In genomic region chr1:156910309-156910782, GRCh38 we compare ENCODE assay signal across 9 cellular contexts. TPM values are rescaled to one million over a fixed set of nuclear protein-coding genes. Genes with fewer than 3 reads are reported as not detected.
DNase-seq lines count a peak whose midpoint lies in the region; ATAC-seq, FAIRE-seq and TF ChIP-seq lines count a peak whose summit lies in the region.
"Had no signal": no experiment of that assay in that cellular context is flagged by ENCODE, and none has a peak within 500 bp of the region (broad histone marks: within the 10 kb centered on the region; RNA-seq: fewer than 3 reads in every experiment).

No MANE protein-coding gene starts in this region.

- peak; percentile 49 to 64 for TF ChIP-seq RAD21 in K562 (CRISPR knock-in tag; conservative IDR thresholded peaks at IDR 0.05 in 1 of 2, IDR thresholded peaks at IDR 0.05 in 1 of 2)

- no peaks in the 10 kb centered on the region for H4K20me1 ChIP-seq in K562 (replicated peaks; ENCODE audit: control insufficient read depth, insufficient read depth, low read length)

- peaks cover 52 to 73% of the 10 kb centered on the region in 2 experiments for H3K4me1 ChIP-seq in K562 (replicated peaks in 1 of 2; ENCODE audit: control insufficient read depth in 2 of 2, insufficient read depth in 2 of 2, low read length in 2 of 2)
- H3K4me1 ChIP-seq in right lobe of liver = no peaks in the 10 kb centered on the region
- H3K4me1 ChIP-seq in stomach = peaks cover 0 to 32% (median 23%) of the 10 kb centered on the region in 4 donors

- peaks cover 23% of the 10 kb centered on the region for H3K79me2 ChIP-seq in K562 (ENCODE audit: control insufficient read depth, insufficient read depth, low read length)

- intact Hi-C loops in K562 (cut with micrococcal nuclease) (loop anchor here (1.0 kb wide), 1 partner anchor 10 kb away; the partner anchor contains the start of gene LRRC71), right lobe of liver (cut with DNase I) (no loop called here), stomach (cut with DNase I; ENCODE audit: low total_unique reads) (no loop called here)

- peak; percentile 49 for ATAC-seq in K562
- peak; percentile 47 to 60 (median 54) for ATAC-seq in right lobe of liver

- peak; percentile 72 to 82 (median 76) for TF ChIP-seq CTCF in K562 (IDR thresholded peaks at IDR 0.05 in 2 of 3, conservative IDR thresholded peaks at IDR 0.05 in 1 of 3; ENCODE audit: insufficient read depth in 2 of 3, low read depth in 1 of 3, low read length in 3 of 3)
- TF ChIP-seq CTCF in right lobe of liver (IDR thresholded peaks at IDR 0.05) = peak; percentile 48 to 86 (median 80)
- TF ChIP-seq CTCF in stomach (IDR thresholded peaks at IDR 0.05) = peak in 5 of 7 experiments; percentile 24 to 83 (median 81)

- DNase-seq in AG08396 (ENCODE audit: low spot score) (peak; percentile 65), GM18507 (ENCODE audit: extremely low spot score, insufficient read length, low read depth) (peak; percentile 49), T-helper 1 cell (peak; percentile 39 to 53 (median 46)), K562 (ENCODE audit: extremely low read depth in 1 of 4, low spot score in 3 of 4) (peak; percentile 79 to 89 (median 86)), right lobe of liver (peak in 2 of 3 donors; percentile 47 to 60), stomach (peak; percentile 54), SIG-M5 treated with dmso at 0.1 percent for 504 hours (lab: John Stamatoyannopoulos, UW; ENCODE audit: unreplicated experiment) (no peak), NCI-H2029 treated with DMSO at 0.1 percent for 48 hours (lab: John Stamatoyannopoulos, UW) (no peak)

- CTCF ChIA-PET in K562 (lab: Yijun Ruan, JAX; ENCODE audit: low intra/inter-chr PET ratio) = interaction anchor here (0.6 to 2.2 kb wide), 3 partner anchors 10 to 675 kb away, joined by 3 to 19 read pairs (median 12); partner anchors contain the start of gene LRRC71

- H3K9me3 ChIP-seq in K562 (replicated peaks; ENCODE audit: control insufficient read depth, insufficient read depth, low read depth, low read length) (no peaks in the 10 kb centered on the region), right lobe of liver (no peaks in the 10 kb centered on the region), stomach (no peaks in the 10 kb centered on the region)

- peak overlapping the region; percentile 75 for H3K4me2 ChIP-seq in K562 (ENCODE audit: insufficient read depth, low read length)

- H3K27me3 ChIP-seq in K562 (ENCODE audit: control insufficient read depth in 2 of 2, insufficient read depth in 2 of 2, low read length in 2 of 2) (no peaks in the 10 kb centered on the region), right lobe of liver (no peaks in the 10 kb centered on the region), stomach (peaks cover 0 to 72% (median 7%) of the 10 kb centered on the region in 3 donors)

- no peak for TF ChIP-seq EP300 in K562 (IDR thresholded peaks at IDR 0.05; ENCODE audit: low read length)
- TF ChIP-seq EP300 in stomach (IDR thresholded peaks at IDR 0.05) = no peak

- FAIRE-seq in GM18507 (lab: Jason Lieb, UNC) (no peak), K562 (lab: Jason Lieb, UNC) (no peak)
- FAIRE-seq: islet of Langerhans had no signal

- WGBS in K562 (ENCODE audit: insufficient coverage, low coverage, missing lambda C conversion rate) = 11% methylated on average over 15 of the region's 18 CpGs
- 32% methylated on average over 6 of the region's 18 CpGs for WGBS in right lobe of liver (ENCODE audit: insufficient coverage, low coverage, low lambda C conversion rate, missing lambda C conversion rate)
- WGBS in stomach, 5 donors = 20 to 47% (median 36%) methylated on average over 17 to 18 of the region's 18 CpGs

- BruUV-seq in K562 (replicated peaks; lab: Mats Ljungman, UMichigan) = no TSS peak

- in situ Hi-C loops in K562 (cut with MboI) = no loop called here

- peaks cover 2% of the 10 kb centered on the region; the same call in 2 of the 3 replicates for H3K36me3 ChIP-seq in K562 (ENCODE audit: control insufficient read depth, insufficient read depth, low read length)
- no peaks in the 10 kb centered on the region for H3K36me3 ChIP-seq in right lobe of liver
- peaks cover 3 to 47% (median 29%) of the 10 kb centered on the region in 4 donors for H3K36me3 ChIP-seq in stomach

- peaks cover 4% of the 10 kb centered on the region for H3K9me1 ChIP-seq in K562 (ENCODE audit: control insufficient read depth, insufficient read depth, low read length)

- peak overlapping the region; percentile 14; the same call in 1 of the 2 replicates for H3K4me3 ChIP-seq in K562
- no peak overlapping the region for H3K4me3 ChIP-seq in right lobe of liver
- no peak overlapping the region for H3K4me3 ChIP-seq in stomach

- TF ChIP-seq POLR2A in K562 (conservative IDR thresholded peaks at IDR 0.05) (no peak), right lobe of liver (IDR thresholded peaks at IDR 0.05) (no peak), stomach (IDR thresholded peaks at IDR 0.05) (no peak)

- H2AFZ ChIP-seq in K562 (ENCODE audit: low read depth, low read length) = peak overlapping the region; percentile 64; the same call in 1 of the 2 replicates

- peak overlapping the region in 1 of 2 experiments; percentile 74; a peak in 2 of 4 replicates for H3K9ac ChIP-seq in K562 (ENCODE audit: insufficient read depth in 1 of 2, low read depth in 2 of 2, low read length in 2 of 2)

- POLR2A ChIA-PET in K562 (lab: Yijun Ruan, JAX) = interaction anchor here (0.7 to 1.6 kb wide), 3 partner anchors 10 to 182 kb away, joined by 3 to 4 read pairs (median 4); partner anchors contain the start of genes ISG20L2 and LRRC71

- H3K27ac ChIP-seq in K562 (ENCODE audit: extremely low read depth, low read depth, low read length) = no peak overlapping the region
- no peak overlapping the region for H3K27ac ChIP-seq in right lobe of liver
- no peak overlapping the region for H3K27ac ChIP-seq in stomach

RNA-seq across cellular contexts. Expression of gene LRRC71, which starts 10.1 kb away (rescaled TPM):
- total RNA-seq in K562 (2011; cell fraction: chromatin; rRNA removed; ENCODE audit: low replicate concordance) = 2.2 and 3.8 TPM in 2 replicates
- 2.5 and 4.9 TPM in 2 replicates for total RNA-seq in K562 (2011; cell fraction: nucleolus; rRNA removed)
- 2.4 and 2.8 TPM in 2 replicates for total RNA-seq in K562 (2011; cell fraction: nucleoplasm; rRNA removed)
- total RNA-seq in K562 (2014; rRNA removed) = 0.64 TPM in 1 of 2 replicates, not detected in the other
- total RNA-seq in K562 (2014; rRNA removed; fragmentation: Illumina TruSeq; extraction: Trizol) = 0.22 and 0.51 TPM in 2 replicates
- not detected in 2 replicates for total RNA-seq in K562 (2015; rRNA removed; fragmentation: Illumina TruSeq; extraction: Trizol)
- total RNA-seq in K562 (2021) = 0.45 and 1.2 TPM in 2 replicates
- polyA plus RNA-seq in K562 (2011; rRNA removed) = 0.87 and 1.1 TPM in 2 replicates
- polyA plus RNA-seq in K562 (2011; cell fraction: cytosol; rRNA removed) = 0.99 and 1.4 TPM in 2 replicates
- polyA plus RNA-seq in K562 (2011; cell fraction: nucleus; rRNA removed) = 2.4 and 4.3 TPM in 2 replicates
- 0.90 and 0.99 TPM in 2 replicates for polyA plus RNA-seq in K562 (2012)
- 0.06 and 0.51 TPM in 2 replicates for polyA plus RNA-seq in K562 (2014; fragmentation: Illumina TruSeq; extraction: Trizol)
- under 1 TPM; 0.23 to 0.38 TPM for polyA plus RNA-seq in K562 (2014; fragmentation: Nextera tagmentation; extraction: Ambion mirVana)
- polyA plus RNA-seq in K562 (2014; rRNA removed) = 0.19 and 0.91 TPM in 2 replicates
- 0.54 and 0.63 TPM in 2 replicates for polyA minus RNA-seq in K562 (2011; rRNA and poly(A)+ RNA removed)
- polyA minus RNA-seq in K562 (2011; cell fraction: cytosol; rRNA and poly(A)+ RNA removed) = 1.5 TPM in 1 of 2 replicates, not detected in the other
- 1.1 and 1.4 TPM in 2 replicates for polyA minus RNA-seq in K562 (2011; cell fraction: nucleus; rRNA and poly(A)+ RNA removed)
- under 1 TPM in 2 of 6 experiments, not detected in 4; 0.12 to 0.20 TPM for total RNA-seq in right lobe of liver
- total RNA-seq in stomach = 1 to 10 TPM in 1 of 5 donors, not detected in 4; 2.2 TPM
- polyA plus RNA-seq in stomach = under 1 TPM in 1 of 3 donors, not detected in 2; 0.61 TPM

RNA-seq across cellular contexts. Expression of gene PEAR1, which starts 16.8 kb away (rescaled TPM):
- 6.2 and 13.8 TPM in 2 replicates for total RNA-seq in K562 (2011; cell fraction: chromatin; rRNA removed; ENCODE audit: low replicate concordance)
- 11.7 and 12.5 TPM in 2 replicates for total RNA-seq in K562 (2011; cell fraction: nucleolus; rRNA removed)
- total RNA-seq in K562 (2011; cell fraction: nucleoplasm; rRNA removed) = 6.5 and 7.2 TPM in 2 replicates
- total RNA-seq in K562 (2014; rRNA removed) (6.4 and 12.7 TPM in 2 replicates), K562 (2014; rRNA removed; fragmentation: Illumina TruSeq; extraction: Trizol) (2.5 and 2.6 TPM in 2 replicates), K562 (2015; rRNA removed; fragmentation: Illumina TruSeq; extraction: Trizol) (5.9 and 6.0 TPM in 2 replicates), K562 (2021) (5.2 and 6.1 TPM in 2 replicates), right lobe of liver (1 to 10 TPM; 2.2 to 9.8 (median 3.6) TPM), stomach (10 to 100 TPM in 1 of 5 donors, 1 to 10 TPM in 4; 2.3 to 16.3 (median 3.5) TPM)
- polyA plus RNA-seq in K562 (2011; rRNA removed) (13.9 and 16.6 TPM in 2 replicates), K562 (2014; fragmentation: Illumina TruSeq; extraction: Trizol) (6.8 and 9.8 TPM in 2 replicates), K562 (2014; fragmentation: Nextera tagmentation; extraction: Ambion mirVana) (1 to 10 TPM in 1 of 2 experiments, under 1 TPM in 1; 0.87 to 1.1 TPM), K562 (2014; rRNA removed) (7.0 and 9.1 TPM in 2 replicates), stomach (1 to 10 TPM; 1.2 to 1.7 (median 1.5) TPM)
- 17.4 and 33.0 TPM in 2 replicates for polyA plus RNA-seq in K562 (2011; cell fraction: cytosol; rRNA removed)
- polyA plus RNA-seq in K562 (2011; cell fraction: nucleus; rRNA removed) = 30.0 and 34.3 TPM in 2 replicates
- polyA plus RNA-seq in K562 (2012) = 5.5 and 7.2 TPM in 2 replicates
- polyA minus RNA-seq in K562 (2011; rRNA and poly(A)+ RNA removed) = 6.3 and 7.1 TPM in 2 replicates
- polyA minus RNA-seq in K562 (2011; cell fraction: cytosol; rRNA and poly(A)+ RNA removed) = 7.3 and 8.2 TPM in 2 replicates
- polyA minus RNA-seq in K562 (2011; cell fraction: nucleus; rRNA and poly(A)+ RNA removed) = 6.3 and 12.1 TPM in 2 replicates

RNA-seq across cellular contexts. Expression of gene NTRK1, which starts 49.7 kb away (rescaled TPM):
- 54.2 and 208 TPM in 2 replicates for total RNA-seq in K562 (2011; cell fraction: chromatin; rRNA removed; ENCODE audit: low replicate concordance)
- 116 and 182 TPM in 2 replicates for total RNA-seq in K562 (2011; cell fraction: nucleolus; rRNA removed)
- 78.5 and 79.4 TPM in 2 replicates for total RNA-seq in K562 (2011; cell fraction: nucleoplasm; rRNA removed)
- total RNA-seq in K562 (2014; rRNA removed) = 22.4 and 23.1 TPM in 2 replicates
- total RNA-seq in K562 (2014; rRNA removed; fragmentation: Illumina TruSeq; extraction: Trizol) = 3.3 and 4.8 TPM in 2 replicates
- 4.0 and 4.2 TPM in 2 replicates for total RNA-seq in K562 (2015; rRNA removed; fragmentation: Illumina TruSeq; extraction: Trizol)
- total RNA-seq in K562 (2021) = 28.0 and 30.0 TPM in 2 replicates
- 18.2 and 21.5 TPM in 2 replicates for polyA plus RNA-seq in K562 (2011; rRNA removed)
- 16.8 and 66.3 TPM in 2 replicates for polyA plus RNA-seq in K562 (2011; cell fraction: cytosol; rRNA removed)
- polyA plus RNA-seq in K562 (2011; cell fraction: nucleus; rRNA removed) = 93.6 and 258 TPM in 2 replicates
- 23.1 and 95.0 TPM in 2 replicates for polyA plus RNA-seq in K562 (2012)
- 7.9 and 16.1 TPM in 2 replicates for polyA plus RNA-seq in K562 (2014; fragmentation: Illumina TruSeq; extraction: Trizol)
- 1 to 10 TPM in 1 of 2 experiments, under 1 TPM in 1; 0.46 to 2.3 TPM for polyA plus RNA-seq in K562 (2014; fragmentation: Nextera tagmentation; extraction: Ambion mirVana)
- 23.3 and 26.2 TPM in 2 replicates for polyA plus RNA-seq in K562 (2014; rRNA removed)
- 5.4 and 15.6 TPM in 2 replicates for polyA minus RNA-seq in K562 (2011; rRNA and poly(A)+ RNA removed)
- polyA minus RNA-seq in K562 (2011; cell fraction: cytosol; rRNA and poly(A)+ RNA removed) = 13.1 and 24.5 TPM in 2 replicates
- 19.4 and 42.9 TPM in 2 replicates for polyA minus RNA-seq in K562 (2011; cell fraction: nucleus; rRNA and poly(A)+ RNA removed)
- not detected for total RNA-seq in right lobe of liver
- under 1 TPM in 2 of 5 donors, not detected in 3; 0.87 to 0.92 TPM for total RNA-seq in stomach
- polyA plus RNA-seq in stomach = 1 to 10 TPM in 1 of 3 donors, under 1 TPM in 2; 0.23 to 1.2 (median 1.00) TPM

RNA-seq across cellular contexts. Expression of gene INSRR, which starts 51.4 kb away (rescaled TPM):
- total RNA-seq in K562 (2011; cell fraction: chromatin; rRNA removed; ENCODE audit: low replicate concordance) = 0.14 and 1.6 TPM in 2 replicates
- total RNA-seq in K562 (2011; cell fraction: nucleolus; rRNA removed) = 0.66 and 0.67 TPM in 2 replicates
- 0.44 and 0.46 TPM in 2 replicates for total RNA-seq in K562 (2011; cell fraction: nucleoplasm; rRNA removed)
- total RNA-seq in K562 (2014; rRNA removed) = 0.08 TPM in 1 of 2 replicates, not detected in the other
- total RNA-seq in K562 (2014; rRNA removed; fragmentation: Illumina TruSeq; extraction: Trizol) = 0.04 TPM in 1 of 2 replicates, not detected in the other
- 0.04 and 0.07 TPM in 2 replicates for total RNA-seq in K562 (2015; rRNA removed; fragmentation: Illumina TruSeq; extraction: Trizol)
- 0.18 TPM in 2 replicates for total RNA-seq in K562 (2021)
- 0.06 and 0.07 TPM in 2 replicates for polyA plus RNA-seq in K562 (2011; rRNA removed)
- polyA plus RNA-seq in K562 (2011; cell fraction: cytosol; rRNA removed) = 0.04 and 0.16 TPM in 2 replicates
- 0.44 and 1.7 TPM in 2 replicates for polyA plus RNA-seq in K562 (2011; cell fraction: nucleus; rRNA removed)
- polyA plus RNA-seq in K562 (2012) = 0.25 and 0.83 TPM in 2 replicates
- 0.03 and 0.06 TPM in 2 replicates for polyA plus RNA-seq in K562 (2014; fragmentation: Illumina TruSeq; extraction: Trizol)
- polyA plus RNA-seq in K562 (2014; fragmentation: Nextera tagmentation; extraction: Ambion mirVana) = not detected
- polyA plus RNA-seq in K562 (2014; rRNA removed) = 0.07 and 0.12 TPM in 2 replicates
- polyA minus RNA-seq in K562 (2011; rRNA and poly(A)+ RNA removed) = 0.09 and 0.21 TPM in 2 replicates
- not detected in 2 replicates for polyA minus RNA-seq in K562 (2011; cell fraction: cytosol; rRNA and poly(A)+ RNA removed)
- polyA minus RNA-seq in K562 (2011; cell fraction: nucleus; rRNA and poly(A)+ RNA removed) = 0.33 and 0.81 TPM in 2 replicates
- not detected for total RNA-seq in right lobe of liver
- under 1 TPM in 2 of 5 donors, not detected in 3; 0.18 to 0.29 TPM for total RNA-seq in stomach
- polyA plus RNA-seq in stomach = under 1 TPM; 0.15 to 0.75 (median 0.33) TPM

Comparison
In these comparisons a context has a peak if more than half of its experiments do, and no peak if none do; other contexts are left out.
1. DNase-seq: peak in AG08396 (single experiment), GM18507 (single experiment), T-helper 1 cell (5 of 5), K562 (4 of 4), right lobe of liver (2 of 3) and stomach (single experiment); none in SIG-M5 treated with dmso at 0.1 percent for 504 hours (single experiment) and NCI-H2029 treated with DMSO at 0.1 percent for 48 hours (single experiment).
2. Peak in every context shown above with its lines, with median percentiles within 50 percentile points of each other: CTCF ChIP-seq.